Comparison of ENCODE assay signal across 1 cellular context in genomic region chrX:82041034-82041433, GRCh38.
TF ChIP-seq lines count a peak whose summit lies in the region.

No MANE protein-coding gene starts in this region.

TF ChIP-seq in HepG2, 621 proteins besides CTCF, POLR2A, EP300 and RAD21:
- no peak for TF ChIP-seq HHEX (CRISPR knock-in tag; IDR thresholded peaks at IDR 0.05)
- TF ChIP-seq ELF1 (CRISPR knock-in tag; IDR thresholded peaks at IDR 0.05): no peak
- no peak for TF ChIP-seq THYN1 (CRISPR knock-in tag; IDR thresholded peaks at IDR 0.05; ENCODE audit: borderline replicate concordance, low read depth)
- no peak for TF ChIP-seq NCOA5 (CRISPR knock-in tag; IDR thresholded peaks at IDR 0.05)
- no peak for TF ChIP-seq ZNF83 (CRISPR knock-in tag; IDR thresholded peaks at IDR 0.05; ENCODE audit: borderline replicate concordance)
- TF ChIP-seq PRDM4 (CRISPR knock-in tag; IDR thresholded peaks at IDR 0.05; ENCODE audit: borderline replicate concordance): no peak
- no peak for TF ChIP-seq KLF6 (CRISPR knock-in tag; IDR thresholded peaks at IDR 0.05)
- TF ChIP-seq ZNF614 (CRISPR knock-in tag; IDR thresholded peaks at IDR 0.05; ENCODE audit: borderline replicate concordance): no peak
- no peak for TF ChIP-seq MTF2 (CRISPR knock-in tag; IDR thresholded peaks at IDR 0.05; ENCODE audit: borderline replicate concordance)
- TF ChIP-seq JUND (CRISPR knock-in tag; IDR thresholded peaks at IDR 0.05): no peak
- no peak for TF ChIP-seq ZNF75D (CRISPR knock-in tag; IDR thresholded peaks at IDR 0.05; ENCODE audit: borderline replicate concordance)
- no peak for TF ChIP-seq ZNF343 (CRISPR knock-in tag; IDR thresholded peaks at IDR 0.05)
- no peak for TF ChIP-seq ZNF672 (CRISPR knock-in tag; IDR thresholded peaks at IDR 0.05)
TF ChIP-seq in HepG2: peak in this region for 0.
